21 cellular contexts compared by ENCODE assay signal in genomic region chr7:87056346-87056745, GRCh38.
"Had no signal": no experiment of that assay in that cellular context is flagged by ENCODE, and none has a peak within 500 bp of the region (broad histone marks: within the 10 kb centered on the region; RNA-seq: fewer than 3 reads in every experiment).

No MANE protein-coding gene starts in this region.

- H3K4me3 Mint-ChIP-seq: activated CD4-positive, alpha-beta memory T cell treated with anti-CD3 and anti-CD28 coated beads, Interleukin-2, amount 10 ng/mL, durations not matched to agents 7 days and 5 days; activated naive CD4-positive, alpha-beta T cell treated with anti-CD3 and anti-CD28 coated beads, Interleukin-2, amount 50 U/mL, for 24 hours; central memory CD8-positive, alpha-beta T cell; nephron; WTC11 had no signal

- DNase-seq: activated CD4-positive, alpha-beta memory T cell treated with anti-CD3 and anti-CD28 coated beads, Interleukin-2, amount 10 ng/mL, durations not matched to agents 7 days and 5 days; activated CD4-positive, alpha-beta T cell treated with anti-CD3 and anti-CD28 coated beads for 4 hours; activated effector memory CD4-positive, alpha-beta T cell treated with anti-CD3 and anti-CD28 coated beads, Interleukin-2, amount 50 U/mL, for 16 hours; activated T-cell treated with anti-CD3 and anti-CD28 coated beads, Interleukin-2, amount 50 U/mL, for 48 hours; amniotic stem cell; body of pancreas; effector CD8-positive, alpha-beta T cell; left colon; occipital lobe; right lobe of liver; stimulated activated CD4-positive, alpha-beta T cell treated with anti-CD3 and anti-CD28 coated beads, Interleukin-1b, Interleukin-23, amount 100 ng/mL, for 48 hours; stomach; SW 1271 had no signal

- H3K27ac Mint-ChIP-seq: activated CD4-positive, alpha-beta memory T cell treated with anti-CD3 and anti-CD28 coated beads, Interleukin-2, amount 10 ng/mL, durations not matched to agents 7 days and 5 days; activated naive CD4-positive, alpha-beta T cell treated with anti-CD3 and anti-CD28 coated beads, Interleukin-2, amount 50 U/mL, for 24 hours; nephron; WTC11 had no signal

- H3K9me3 ChIP-seq: body of pancreas, right lobe of liver, stomach had no signal

- FAIRE-seq: frontal cortex, TTC549 had no signal

- H3K36me3 ChIP-seq: right lobe of liver, stomach had no signal

- ATAC-seq: body of pancreas, left colon, right lobe of liver, WTC11 had no signal

- H3K9me3 Mint-ChIP-seq: activated CD4-positive, alpha-beta memory T cell treated with anti-CD3 and anti-CD28 coated beads, Interleukin-2, amount 10 ng/mL, durations not matched to agents 7 days and 5 days; activated naive CD4-positive, alpha-beta T cell treated with anti-CD3 and anti-CD28 coated beads, Interleukin-2, amount 50 U/mL, for 24 hours; central memory CD8-positive, alpha-beta T cell; nephron had no signal

- H3K36me3 Mint-ChIP-seq: activated naive CD4-positive, alpha-beta T cell treated with anti-CD3 and anti-CD28 coated beads, Interleukin-2, amount 50 U/mL, for 24 hours had no signal

- H3K27me3 ChIP-seq: body of pancreas, right lobe of liver, stomach had no signal

- H3K27ac ChIP-seq: body of pancreas, coronary artery, epithelial cell of prostate, right lobe of liver, stomach had no signal

- H3K4me3 ChIP-seq: body of pancreas, coronary artery, right lobe of liver, stomach had no signal
